In genomic region chr14:39912192-39913100, GRCh38 we compare ENCODE assay signal across 11 cellular contexts.
DNase-seq lines count a peak whose midpoint lies in the region; ATAC-seq, FAIRE-seq and TF ChIP-seq lines count a peak whose summit lies in the region.
"Had no signal": no experiment of that assay in that cellular context is flagged by ENCODE, and none has a peak within 500 bp of the region (broad histone marks: within the 10 kb centered on the region; RNA-seq: fewer than 3 reads in every experiment).

No MANE protein-coding gene starts in this region.

- in situ Hi-C loops in GM12878 (cut with MboI) = no loop called here

- H4K20me1 ChIP-seq in GM12878 (ENCODE audit: control insufficient read depth, insufficient read depth) = no peaks in the 10 kb centered on the region

- H3K4me2 ChIP-seq in GM12878 (ENCODE audit: control insufficient read depth, insufficient read depth) = peak overlapping the region; percentile 41

- DNase-seq in GM12878 (ENCODE audit: low read depth, low spot score) (peak; percentile 16), NCI-H524 (lab: John Stamatoyannopoulos, UW) (no peak), ascending aorta (ENCODE audit: low spot score in 2 of 2) (no peak), kidney tubule cell (ENCODE audit: low spot score) (no peak)
- DNase-seq: GM23248 had no signal

- H3K36me3 ChIP-seq in GM12878 (ENCODE audit: control insufficient read depth in 2 of 2, insufficient read depth in 2 of 2, low read length in 1 of 2) (no peaks in the 10 kb centered on the region), ascending aorta (no peaks in the 10 kb centered on the region)
- H3K36me3 ChIP-seq: breast epithelium had no signal

- peak; percentile 61 to 67; a peak in 3 of 4 replicates for TF ChIP-seq EP300 in GM12878 (IDR thresholded peaks at IDR 0.05; ENCODE audit: borderline replicate concordance in 1 of 2, control insufficient read depth in 1 of 2, low read depth in 2 of 2, low read length in 2 of 2)

- H3K4me3 ChIP-seq in GM12878 (no peak overlapping the region), ascending aorta (no peak overlapping the region)
- H3K4me3 ChIP-seq: breast epithelium, GM23248 had no signal

- FAIRE-seq in GM12878 (lab: Jason Lieb, UNC) = peak; percentile 7
- FAIRE-seq: islet of Langerhans had no signal

- SMC1A ChIA-PET in GM12878 (lab: Charles Lee; ENCODE audit: uncharacterized antibody, unreplicated experiment) = interaction anchor here (0.6 to 1.6 kb wide), 3 partner anchors 35 to 477 kb away, joined by 3 to 5 read pairs (median 3); no protein-coding TSS in a partner anchor

- no peaks in the 10 kb centered on the region for H3K79me2 ChIP-seq in GM12878 (ENCODE audit: control insufficient read depth, insufficient read depth, low read length)

- no peak overlapping the region for H3K9ac ChIP-seq in GM12878 (ENCODE audit: control insufficient read depth, insufficient read depth, low read length)
- H3K9ac ChIP-seq: GM23248 had no signal

- TF ChIP-seq CTCF in GM12878 (IDR thresholded peaks at IDR 0.05 in 2 of 3, conservative IDR thresholded peaks at IDR 0.05 in 1 of 3; ENCODE audit: control insufficient read depth in 2 of 3, extremely low read depth in 1 of 3, insufficient read depth in 1 of 3, low read depth in 3 of 3, low read length in 3 of 3) (no peak), ascending aorta (IDR thresholded peaks at IDR 0.05) (no peak)

- no peaks in the 10 kb centered on the region for H3K27me3 ChIP-seq in GM12878 (replicated peaks in 1 of 2; ENCODE audit: control insufficient read depth in 2 of 2, insufficient read depth in 2 of 2, low read length in 1 of 2)
- H3K27me3 ChIP-seq in ascending aorta = no peaks in the 10 kb centered on the region
- H3K27me3 ChIP-seq: breast epithelium had no signal

- H3K27ac ChIP-seq in GM12878 (ENCODE audit: control insufficient read depth, insufficient read depth) = no peak overlapping the region; the same call in 1 of the 2 replicates
- no peak overlapping the region for H3K27ac ChIP-seq in ascending aorta
- H3K27ac ChIP-seq: breast epithelium, GM23248 had no signal

- H2AFZ ChIP-seq in GM12878 (ENCODE audit: control insufficient read depth, low read depth, low read length) = no peak overlapping the region
- H2AFZ ChIP-seq: GM23248 had no signal

- peak; percentile 97 for ATAC-seq in GM18868 (IDR thresholded peaks at IDR 0.05; ENCODE audit: unreplicated experiment)
- peak; percentile 96 for ATAC-seq in GM21390 (IDR thresholded peaks at IDR 0.05; ENCODE audit: unreplicated experiment)
- ATAC-seq in HG03060 (IDR thresholded peaks at IDR 0.05; ENCODE audit: low read depth, unreplicated experiment) = peak; percentile 50
- ATAC-seq in GM12878 = peak; percentile 96
- ATAC-seq: SK-N-SH treated with all-trans-retinoic acid at 6 μM for 48 hours had no signal

- no TSS peak for BruUV-seq in GM12878 (replicated peaks; lab: Mats Ljungman, UMichigan)

- 3% methylated on average over 6 of the region's 6 CpGs for WGBS in GM12878 (ENCODE audit: insufficient coverage, insufficient replicate concordance, low lambda C conversion rate, missing lambda C conversion rate)

- CTCF ChIA-PET in GM12878 (lab: Yijun Ruan, JAX) = interaction anchor here (0.7 to 1.3 kb wide), 3 partner anchors 11 to 55 kb away, joined by 3 to 5 read pairs (median 4); no protein-coding TSS in a partner anchor

- TF ChIP-seq RAD21 in GM12878 (IDR thresholded peaks at IDR 0.05; ENCODE audit: insufficient read depth, low read depth, low read length) = no peak

- RAD21 ChIA-PET in GM12878 (lab: Charles Lee; ENCODE audit: unreplicated experiment) = no interaction called here

- intact Hi-C loops in GM12878 (cut with micrococcal nuclease; ENCODE audit: unreplicated experiment) (loop anchor here (1.0 to 2.0 kb wide), 3 partner anchors 36 to 84 kb away; no protein-coding TSS in a partner anchor), ascending aorta (cut with DNase I) (no loop called here)

- H3K4me1 ChIP-seq in GM12878 (ENCODE audit: control insufficient read depth, insufficient read depth, low read length) (peaks cover 4% of the 10 kb centered on the region), ascending aorta (no peaks in the 10 kb centered on the region)
- H3K4me1 ChIP-seq: breast epithelium had no signal

- POLR2A ChIA-PET in GM12878 (lab: Charles Lee) = interaction anchor here (1.1 kb wide), 1 partner anchor 35 kb away, joined by 4 read pairs; no protein-coding TSS in a partner anchor

- TF ChIP-seq POLR2A in GM12878 (IDR thresholded peaks at IDR 0.05; ENCODE audit: low read depth, low read length) = no peak

- H3K9me3 ChIP-seq in GM12878 (replicated peaks; ENCODE audit: control insufficient read depth, insufficient read depth, low read length) = no peaks in the 10 kb centered on the region
- H3K9me3 ChIP-seq in ascending aorta = no peaks in the 10 kb centered on the region
- H3K9me3 ChIP-seq: breast epithelium had no signal

TF ChIP-seq in GM12878, 131 proteins besides CTCF, POLR2A, EP300 and RAD21 (continues in another document):
- TF ChIP-seq IRF4 (IDR thresholded peaks at IDR 0.05; ENCODE audit: low read depth, low read length) = peak; percentile 28; the same call in 1 of the 2 replicates
- TF ChIP-seq PML (IDR thresholded peaks at IDR 0.05; ENCODE audit: low read length) = peak; percentile 70; the same call in 1 of the 2 replicates
- no peak for TF ChIP-seq HDGF (IDR thresholded peaks at IDR 0.05)
- no peak for TF ChIP-seq BMI1 (IDR thresholded peaks at IDR 0.05; ENCODE audit: borderline replicate concordance)
- TF ChIP-seq HDAC2 (IDR thresholded peaks at IDR 0.05) = no peak
- no peak for TF ChIP-seq POLR2AphosphoS5 (IDR thresholded peaks at IDR 0.05; ENCODE audit: low read length)
- TF ChIP-seq CBFB (IDR thresholded peaks at IDR 0.05; ENCODE audit: low read depth) = peak; percentile 58; the same call in 1 of the 2 replicates
- TF ChIP-seq PRDM15 (CRISPR knock-in tag; IDR thresholded peaks at IDR 0.05) = no peak
- no peak for TF ChIP-seq YBX1 (IDR thresholded peaks at IDR 0.05)
- no peak for TF ChIP-seq ZSCAN29 (IDR thresholded peaks at IDR 0.05)
- TF ChIP-seq ZNF274 (IDR thresholded peaks at IDR 0.05; ENCODE audit: insufficient read depth, insufficient read length) = no peak
- TF ChIP-seq RUNX3 (IDR thresholded peaks at IDR 0.05; ENCODE audit: low read length) = peak; percentile 92
- TF ChIP-seq TCF3 (IDR thresholded peaks at IDR 0.05; ENCODE audit: borderline replicate concordance, insufficient read depth, low read depth, low read length) = no peak
- TF ChIP-seq TBL1XR1 (IDR thresholded peaks at IDR 0.05; ENCODE audit: low read depth, low read length) = peak; percentile 70; the same call in 1 of the 2 replicates
- no peak for TF ChIP-seq SMARCA5 (IDR thresholded peaks at IDR 0.05)
- TF ChIP-seq JUNB (IDR thresholded peaks at IDR 0.05) = peak; percentile 98
- TF ChIP-seq, protein P1, sequence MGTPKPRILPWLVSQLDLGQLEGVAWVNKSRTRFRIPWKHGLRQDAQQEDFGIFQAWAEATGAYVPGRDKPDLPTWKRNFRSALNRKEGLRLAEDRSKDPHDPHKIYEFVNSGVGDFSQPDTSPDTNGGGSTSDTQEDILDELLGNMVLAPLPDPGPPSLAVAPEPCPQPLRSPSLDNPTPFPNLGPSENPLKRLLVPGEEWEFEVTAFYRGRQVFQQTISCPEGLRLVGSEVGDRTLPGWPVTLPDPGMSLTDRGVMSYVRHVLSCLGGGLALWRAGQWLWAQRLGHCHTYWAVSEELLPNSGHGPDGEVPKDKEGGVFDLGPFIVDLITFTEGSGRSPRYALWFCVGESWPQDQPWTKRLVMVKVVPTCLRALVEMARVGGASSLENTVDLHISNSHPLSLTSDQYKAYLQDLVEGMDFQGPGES (IDR thresholded peaks at IDR 0.05) = no peak
- no peak for TF ChIP-seq IRF5 (IDR thresholded peaks at IDR 0.05; ENCODE audit: borderline replicate concordance)
- TF ChIP-seq MEF2A (IDR thresholded peaks at IDR 0.05; ENCODE audit: insufficient read depth, low read depth, low read length) = 0 out of 2 replicates have a peak, but pooled peaks have one; percentile 18
- peak; percentile 96 for TF ChIP-seq FOXM1 (IDR thresholded peaks at IDR 0.05; ENCODE audit: low read depth, low read length)
